ENCODE assay signal across 15 cellular contexts in the genomic region with DNA sequence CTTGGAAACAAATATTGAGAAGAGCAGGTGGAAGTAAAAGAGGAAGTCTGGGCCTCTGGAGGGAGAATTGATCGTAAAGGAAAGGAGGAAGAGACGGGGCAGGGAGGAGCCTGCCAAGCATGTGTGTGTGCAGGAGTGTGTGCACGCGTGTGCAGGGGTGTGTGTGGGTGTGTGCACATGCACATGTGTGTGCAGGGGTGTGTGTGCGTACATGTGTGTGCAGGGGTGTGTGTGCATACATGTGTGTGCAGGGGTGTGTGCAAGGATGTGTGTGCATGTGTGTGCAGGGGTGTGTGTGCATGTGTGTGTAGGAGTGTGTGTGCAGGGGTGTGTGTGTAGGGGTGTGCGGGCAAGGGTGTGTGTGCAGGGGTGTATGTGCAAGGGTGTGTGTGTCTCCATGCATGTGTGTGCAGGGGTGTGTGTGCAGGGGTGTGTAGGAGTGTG. TPM values are rescaled to one million over a fixed set of nuclear protein-coding genes. Genes with fewer than 3 reads are reported as not detected.
DNase-seq lines count a peak whose midpoint lies in the region; ATAC-seq and TF ChIP-seq lines count a peak whose summit lies in the region.
"Had no signal": no experiment of that assay in that cellular context is flagged by ENCODE, and none has a peak within 500 bp of the region (broad histone marks: within the 10 kb centered on the region; RNA-seq: fewer than 3 reads in every experiment).

No MANE protein-coding gene starts in this region.

- H3K27ac ChIP-seq in OCI-LY3 (ENCODE audit: low read length) (peak overlapping the region; percentile 41; the same call in 1 of the 2 replicates), temporal lobe (ENCODE audit: low read depth, low read length) (peak overlapping the region; percentile 94), body of pancreas (no peak overlapping the region), testis (peak overlapping the region in 1 of 2 donors; percentile 9)
- H3K27ac ChIP-seq: C4-2B, cardiac muscle cell had no signal

- no peaks in the 10 kb centered on the region for H3K9me3 ChIP-seq in OCI-LY3 (ENCODE audit: insufficient read depth, low read length)
- no peaks in the 10 kb centered on the region for H3K9me3 ChIP-seq in body of pancreas
- H3K9me3 ChIP-seq in testis = no peaks in the 10 kb centered on the region

- 73 to 80% methylated on average over 6 of the region's 6 CpGs for WGBS in body of pancreas, 2 donors
- whole genome bisulfite sequencing in testis, 2 donors = 49 to 51% methylated on average over 6 of the region's 6 CpGs

- TF ChIP-seq POLR2A in body of pancreas (IDR thresholded peaks at IDR 0.05) (no peak), testis (IDR thresholded peaks at IDR 0.05) (no peak)

- peak overlapping the region; percentile 74; the same call in 1 of the 2 replicates for H2AFZ ChIP-seq in OCI-LY3 (ENCODE audit: low read depth, low read length)

- intact Hi-C loops in body of pancreas (cut with DNase I) = no loop called here
- intact Hi-C loops in testis (cut with DNase I; ENCODE audit: low total_unique reads) = no loop called here

- no peaks in the 10 kb centered on the region for H4K20me1 ChIP-seq in OCI-LY3 (ENCODE audit: insufficient read depth, low read length)

- H3K4me2 ChIP-seq in OCI-LY3 (ENCODE audit: low read length) = peak overlapping the region; percentile 66

- H3K4me1 ChIP-seq in OCI-LY3 (ENCODE audit: low read length) = peaks cover 50% of the 10 kb centered on the region
- H3K4me1 ChIP-seq in body of pancreas = peaks cover 12% of the 10 kb centered on the region
- H3K4me1 ChIP-seq in testis = peaks cover 69% of the 10 kb centered on the region

- TF ChIP-seq CTCF in OCI-LY3 (IDR thresholded peaks at IDR 0.05; ENCODE audit: low read depth, low read length) = no peak
- TF ChIP-seq CTCF in body of pancreas (IDR thresholded peaks at IDR 0.05) = no peak
- no peak for TF ChIP-seq CTCF in testis (IDR thresholded peaks at IDR 0.05)

- ATAC-seq in esophagus mucosa (peak; percentile 21), body of pancreas (no peak), HG02885 (IDR thresholded peaks at IDR 0.05; ENCODE audit: poor library complexity, unreplicated experiment) (no peak)
- ATAC-seq: activated naive CD4-positive, alpha-beta T cell treated with anti-CD3 and anti-CD28 coated beads, Interleukin-2, amount 50 U/mL, for 72 hours had no signal

- peak overlapping the region; percentile 35; the same call in 1 of the 2 replicates for H3K9ac ChIP-seq in OCI-LY3 (ENCODE audit: low read length)

- H3K36me3 ChIP-seq in OCI-LY3 (replicated peaks; ENCODE audit: low read depth, low read length) (no peaks in the 10 kb centered on the region), body of pancreas (replicated peaks in 1 of 2; ENCODE audit: insufficient read depth in 1 of 2, low read depth in 2 of 2) (no peaks in the 10 kb centered on the region), testis (ENCODE audit: low read depth, missing control alignments) (no peaks in the 10 kb centered on the region)
- H3K36me3 ChIP-seq: cardiac muscle cell had no signal

- H3K27me3 ChIP-seq in OCI-LY3 (ENCODE audit: low read depth, low read length) (no peaks in the 10 kb centered on the region), body of pancreas (no peaks in the 10 kb centered on the region), testis (no peaks in the 10 kb centered on the region)
- H3K27me3 ChIP-seq: cardiac muscle cell had no signal

- DNase-seq in KG1 (lab: John Stamatoyannopoulos, UW) = peak; percentile 2
- no peak for DNase-seq in body of pancreas
- no peak for DNase-seq in testis
- DNase-seq: activated T-cell treated with anti-CD3 and anti-CD28 coated beads for 4 hours; foreskin fibroblast; NCI-H1436; stimulated activated CD4-positive, alpha-beta T cell treated with anti-CD3 and anti-CD28 coated beads, Interleukin-4, amount 100 ng/mL, for 24 hours had no signal

- H3K79me2 ChIP-seq in OCI-LY3 (ENCODE audit: low read length) = no peaks in the 10 kb centered on the region

- H3K4me3 ChIP-seq in OCI-LY3 (ENCODE audit: low read length) = no peak overlapping the region
- no peak overlapping the region for H3K4me3 ChIP-seq in body of pancreas
- H3K4me3 ChIP-seq in testis = no peak overlapping the region
- H3K4me3 ChIP-seq: cardiac muscle cell had no signal

RNA-seq across cellular contexts. Expression of a gene that starts 10.0 kb away (rescaled TPM):
- total RNA-seq in esophagus mucosa (1.7 TPM), temporal lobe (1.7 TPM), body of pancreas (1 to 10 TPM; 1.3 to 3.1 TPM), testis (10 to 100 TPM; 32.3 to 77.1 TPM)
- polyA plus RNA-seq in testis (ENCODE audit: insufficient read depth, low read depth, low replicate concordance) = 100 TPM
- total RNA-seq: H4 had no signal
- polyA plus RNA-seq: cardiac muscle cell had no signal

RNA-seq across cellular contexts. Expression of a gene that starts 32.2 kb away (rescaled TPM):
- total RNA-seq in esophagus mucosa = 16.1 TPM
- 70.6 TPM for total RNA-seq in temporal lobe
- 10 to 100 TPM; 50.1 to 53.7 TPM for total RNA-seq in body of pancreas
- total RNA-seq in testis = 100 to 1,000 TPM; 262 to 482 TPM
- 465 TPM for polyA plus RNA-seq in testis (ENCODE audit: insufficient read depth, low read depth, low replicate concordance)

RNA-seq across cellular contexts. Expression of a gene that starts 52.3 kb away (rescaled TPM):
- total RNA-seq in esophagus mucosa (26.4 TPM), temporal lobe (17.9 TPM), body of pancreas (10 to 100 TPM; 28.5 to 55.4 TPM), testis (10 to 100 TPM; 77.5 to 79.8 TPM)
- polyA plus RNA-seq in testis (ENCODE audit: insufficient read depth, low read depth, low replicate concordance) = 32.8 TPM

Comparison
In these comparisons a context has a peak if more than half of its experiments do, and no peak if none do; other contexts are left out.
1. H3K27ac ChIP-seq: peak in OCI-LY3 (single experiment) and temporal lobe (single experiment); none in body of pancreas (0 of 4).
2. RNA of a gene that starts 10.0 kb away (total RNA-seq): 32.3 to 77.1 TPM in testis; 1.3 to 3.1 TPM in body of pancreas, 1.7 TPM in temporal lobe (single experiment) and 1.7 TPM in esophagus mucosa (single experiment); every median in the first group is over 4 times any median in the second.